Comparison of ENCODE assay signal across 11 cellular contexts in the genomic region with DNA sequence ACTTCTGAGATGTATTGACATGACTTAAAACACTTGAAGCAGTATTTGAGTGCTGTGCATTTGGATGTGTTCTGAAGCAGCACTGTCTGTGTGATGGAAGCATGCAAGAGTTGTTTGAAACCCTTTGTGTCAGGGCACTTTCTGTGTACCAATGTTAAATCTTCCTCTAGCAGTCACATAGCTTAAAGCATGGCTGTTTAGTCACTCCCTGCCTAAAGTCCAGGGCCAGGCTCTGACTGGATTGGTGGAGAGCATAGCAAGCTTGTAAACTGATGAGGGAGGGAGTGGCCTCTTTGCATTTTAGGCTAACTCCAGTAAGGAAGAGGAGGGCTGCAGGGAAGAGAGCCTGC.
DNase-seq lines count a peak whose midpoint lies in the region; ATAC-seq and TF ChIP-seq lines count a peak whose summit lies in the region.
"Had no signal": no experiment of that assay in that cellular context is flagged by ENCODE, and none has a peak within 500 bp of the region (broad histone marks: within the 10 kb centered on the region; RNA-seq: fewer than 3 reads in every experiment).

No MANE protein-coding gene starts in this region.

- no peak overlapping the region for H4K91ac ChIP-seq in mesenchymal stem cell (ENCODE audit: low read length)

- H3K4me1 ChIP-seq in mesenchymal stem cell (ENCODE audit: control insufficient read depth, insufficient read depth, low read depth, low read length) = peaks cover 5% of the 10 kb centered on the region

- H3K27me3 Mint-ChIP-seq in activated naive CD8-positive, alpha-beta T cell treated with anti-CD3 and anti-CD28 coated beads for 36 hours = no peaks in the 10 kb centered on the region
- H3K27me3 Mint-ChIP-seq in activated T-cell treated with anti-CD3 and anti-CD28 coated beads, Interleukin-2, amount 50 U/mL, for 24 hours = peaks cover 6% of the 10 kb centered on the region
- H3K27me3 Mint-ChIP-seq: activated B cell treated with CpG ODN at 0.5 μM for 24 hours had no signal

- H2BK5ac ChIP-seq in mesenchymal stem cell (ENCODE audit: low read depth, low read length, poor library complexity, severe bottlenecking) = no peak overlapping the region

- no peak overlapping the region for H3K14ac ChIP-seq in mesenchymal stem cell (ENCODE audit: low read length in 2 of 2)

- peaks cover 19% of the 10 kb centered on the region for H3K4me1 Mint-ChIP-seq in activated naive CD8-positive, alpha-beta T cell treated with anti-CD3 and anti-CD28 coated beads for 36 hours
- H3K4me1 Mint-ChIP-seq in activated T-cell treated with anti-CD3 and anti-CD28 coated beads, Interleukin-2, amount 50 U/mL, for 24 hours (ENCODE audit: low read depth) = peaks cover 20% of the 10 kb centered on the region

- H3K27ac ChIP-seq in mesenchymal stem cell (ENCODE audit: low read length, poor library complexity, severe bottlenecking) = peak overlapping the region; percentile 58

- no peaks in the 10 kb centered on the region for H3K27me3 ChIP-seq in mesenchymal stem cell (ENCODE audit: control insufficient read depth in 1 of 2, insufficient read depth in 1 of 2, low read length in 2 of 2)

- no peak overlapping the region for H3K4me3 Mint-ChIP-seq in activated naive CD8-positive, alpha-beta T cell treated with anti-CD3 and anti-CD28 coated beads for 36 hours
- no peak overlapping the region for H3K4me3 Mint-ChIP-seq in activated T-cell treated with anti-CD3 and anti-CD28 coated beads, Interleukin-2, amount 50 U/mL, for 24 hours
- H3K4me3 Mint-ChIP-seq: activated B cell treated with CpG ODN at 0.5 μM for 24 hours had no signal

- no peak overlapping the region for H2BK12ac ChIP-seq in mesenchymal stem cell (ENCODE audit: low read length in 2 of 2)

- H4K8ac ChIP-seq in mesenchymal stem cell (ENCODE audit: low read length) = no peak overlapping the region

- H3K23ac ChIP-seq in mesenchymal stem cell (ENCODE audit: low read length in 2 of 2) = no peak overlapping the region

- no peak for TF ChIP-seq CTCF in choroid plexus epithelial cell (conservative IDR thresholded peaks at IDR 0.05; ENCODE audit: low read depth, low read length)

- H3K4ac ChIP-seq in mesenchymal stem cell (ENCODE audit: low read depth in 1 of 2, low read length in 2 of 2) = no peak overlapping the region

- H3K9me3 ChIP-seq in mesenchymal stem cell (ENCODE audit: control insufficient read depth, low read length) = peaks cover under 1% of the 10 kb centered on the region

- H3K9ac ChIP-seq in mesenchymal stem cell (ENCODE audit: low read length) = peak overlapping the region; percentile 69

- peak overlapping the region; percentile 33 for H2AK5ac ChIP-seq in mesenchymal stem cell (ENCODE audit: low read length, severe bottlenecking)

- peaks cover 0 to 15% of the 10 kb centered on the region in 2 experiments for H3K36me3 ChIP-seq in mesenchymal stem cell (ENCODE audit: control insufficient read depth in 1 of 2, insufficient read depth in 2 of 2, low read depth in 1 of 2, low read length in 2 of 2)

- peaks cover 5% of the 10 kb centered on the region for H3K79me1 ChIP-seq in mesenchymal stem cell (replicated peaks; ENCODE audit: low read length, poor library complexity, severe bottlenecking)

- no peak overlapping the region for H2BK120ac ChIP-seq in mesenchymal stem cell (ENCODE audit: low read depth, low read length)

- H3K18ac ChIP-seq in mesenchymal stem cell (ENCODE audit: low read depth in 1 of 2, low read length in 2 of 2) = peak overlapping the region in 1 of 2 experiments; percentile 5

- H3K9me3 Mint-ChIP-seq in activated naive CD8-positive, alpha-beta T cell treated with anti-CD3 and anti-CD28 coated beads for 36 hours = no peaks in the 10 kb centered on the region
- H3K9me3 Mint-ChIP-seq in activated T-cell treated with anti-CD3 and anti-CD28 coated beads, Interleukin-2, amount 50 U/mL, for 24 hours = no peaks in the 10 kb centered on the region
- H3K9me3 Mint-ChIP-seq: activated B cell treated with CpG ODN at 0.5 μM for 24 hours had no signal

- H3K4me3 ChIP-seq in choroid plexus epithelial cell (ENCODE audit: low read depth, low read length) (no peak overlapping the region), mesenchymal stem cell (ENCODE audit: insufficient read depth in 1 of 2, low read depth in 1 of 2, low read length in 2 of 2) (peak overlapping the region in 1 of 2 experiments; percentile 8)

- H3K36me3 Mint-ChIP-seq in activated naive CD8-positive, alpha-beta T cell treated with anti-CD3 and anti-CD28 coated beads for 36 hours = no peaks in the 10 kb centered on the region
- H3K36me3 Mint-ChIP-seq in activated T-cell treated with anti-CD3 and anti-CD28 coated beads, Interleukin-2, amount 50 U/mL, for 24 hours (ENCODE audit: low read depth) = no peaks in the 10 kb centered on the region

- no peak overlapping the region for H3K4me2 ChIP-seq in mesenchymal stem cell (ENCODE audit: low read length, poor library complexity, severe bottlenecking)

- H2BK15ac ChIP-seq in mesenchymal stem cell (ENCODE audit: low read depth, poor library complexity, severe bottlenecking) = no peak overlapping the region

- peak; percentile 57 for DNase-seq in AG08395 (ENCODE audit: low spot score)
- DNase-seq in LHCN-M2 (ENCODE audit: low read depth) = peak; percentile 60
- peak; percentile 79 for DNase-seq in choroid plexus epithelial cell (ENCODE audit: low read depth)
- DNase-seq in mesenchymal stem cell = peak; percentile 86
- no peak for DNase-seq in activated naive CD8-positive, alpha-beta T cell treated with anti-CD3 and anti-CD28 coated beads for 36 hours
- no peak for DNase-seq in NCI-H1930 (lab: John Stamatoyannopoulos, UW)
- no peak for DNase-seq in activated T-cell treated with anti-CD3 and anti-CD28 coated beads, Interleukin-2, amount 50 U/mL, for 24 hours
- DNase-seq: activated B cell treated with CpG ODN at 0.5 μM for 24 hours; nucleus accumbens; stimulated activated naive CD4-positive, alpha-beta T cell had no signal

- H2AFZ ChIP-seq in mesenchymal stem cell (ENCODE audit: low read depth, low read length) = no peak overlapping the region

- no peak for ATAC-seq in GM19328 (IDR thresholded peaks at IDR 0.05; ENCODE audit: unreplicated experiment)

- H3K27ac Mint-ChIP-seq in activated naive CD8-positive, alpha-beta T cell treated with anti-CD3 and anti-CD28 coated beads for 36 hours = no peak overlapping the region
- no peak overlapping the region for H3K27ac Mint-ChIP-seq in activated T-cell treated with anti-CD3 and anti-CD28 coated beads, Interleukin-2, amount 50 U/mL, for 24 hours
- H3K27ac Mint-ChIP-seq: activated B cell treated with CpG ODN at 0.5 μM for 24 hours had no signal

Comparison
In these comparisons a context has a peak if more than half of its experiments do, and no peak if none do; other contexts are left out.
1. DNase-seq: peak in AG08395 (single experiment), LHCN-M2 (single experiment), choroid plexus epithelial cell (single experiment) and mesenchymal stem cell (single experiment); none in activated naive CD8-positive, alpha-beta T cell treated with anti-CD3 and anti-CD28 coated beads for 36 hours (single experiment), NCI-H1930 (0 of 2) and activated T-cell treated with anti-CD3 and anti-CD28 coated beads, Interleukin-2, amount 50 U/mL, for 24 hours (single experiment).